ENCODE assay signal across 1 cellular context in genomic region chr1:42924249-42925131, GRCh38.
TF ChIP-seq lines count a peak whose summit lies in the region.

No MANE protein-coding gene starts in this region.

TF ChIP-seq in HepG2, 621 proteins besides CTCF, POLR2A, EP300 and RAD21 (continued from another document and continues in another):
- TF ChIP-seq FOXA3 (CRISPR knock-in tag; IDR thresholded peaks at IDR 0.05) (0 out of 2 replicates have a peak, but pooled peaks have one; percentile 7), ZNF343 (CRISPR knock-in tag; IDR thresholded peaks at IDR 0.05) (0 out of 2 replicates have a peak, but pooled peaks have one; percentile 47), ZFP36L1 (CRISPR knock-in tag; IDR thresholded peaks at IDR 0.05) (no peak), ELF3 (CRISPR knock-in tag; IDR thresholded peaks at IDR 0.05) (peak; percentile 46), ZZZ3 (CRISPR knock-in tag; IDR thresholded peaks at IDR 0.05; ENCODE audit: borderline replicate concordance) (no peak), ARID2 (CRISPR knock-in tag; IDR thresholded peaks at IDR 0.05; ENCODE audit: borderline replicate concordance) (0 out of 2 replicates have a peak, but pooled peaks have one; percentile 40), CREB1 (IDR thresholded peaks at IDR 0.05) (peak; percentile 52; the same call in 1 of the 2 replicates), CREB1 (CRISPR knock-in tag; IDR thresholded peaks at IDR 0.05) (peak; percentile 88), HMG20A (CRISPR knock-in tag; IDR thresholded peaks at IDR 0.05; ENCODE audit: borderline replicate concordance) (no peak), GLI4 (CRISPR knock-in tag; IDR thresholded peaks at IDR 0.05; ENCODE audit: borderline replicate concordance) (no peak), TOPORS (CRISPR knock-in tag; IDR thresholded peaks at IDR 0.05) (no peak), ATRX (CRISPR knock-in tag; IDR thresholded peaks at IDR 0.05; ENCODE audit: borderline replicate concordance) (no peak), SNAI1 (CRISPR knock-in tag; IDR thresholded peaks at IDR 0.05; ENCODE audit: borderline replicate concordance) (0 out of 2 replicates have a peak, but pooled peaks have one; percentile 63), ARNTL (CRISPR knock-in tag; IDR thresholded peaks at IDR 0.05) (no peak), PBX2 (CRISPR knock-in tag; IDR thresholded peaks at IDR 0.05) (no peak), ETV6 (CRISPR knock-in tag; conservative IDR thresholded peaks at IDR 0.05) (no peak), SOX6 (IDR thresholded peaks at IDR 0.05) (no peak), SOX6 (CRISPR knock-in tag; IDR thresholded peaks at IDR 0.05) (0 out of 2 replicates have a peak, but pooled peaks have one; percentile 34), ZNF275 (CRISPR knock-in tag; IDR thresholded peaks at IDR 0.05; ENCODE audit: borderline replicate concordance) (no peak), NCOA5 (CRISPR knock-in tag; IDR thresholded peaks at IDR 0.05) (peak; percentile 54; the same call in 1 of the 2 replicates), FOXJ3 (CRISPR knock-in tag; IDR thresholded peaks at IDR 0.05; ENCODE audit: borderline replicate concordance) (peak; percentile 19; the same call in 1 of the 2 replicates), PPARG (CRISPR knock-in tag; conservative IDR thresholded peaks at IDR 0.05) (no peak; the same call in 1 of the 2 replicates), HOXD1 (CRISPR knock-in tag; IDR thresholded peaks at IDR 0.05) (peak; percentile 14; the same call in 1 of the 2 replicates), ZNF121 (CRISPR knock-in tag; IDR thresholded peaks at IDR 0.05) (no peak), ZNF276 (CRISPR knock-in tag; IDR thresholded peaks at IDR 0.05; ENCODE audit: low read depth) (no peak), POLR2G (IDR thresholded peaks at IDR 0.05; ENCODE audit: low read depth, low read length) (peak; percentile 79), MIER3 (CRISPR knock-in tag; IDR thresholded peaks at IDR 0.05; ENCODE audit: borderline replicate concordance) (peak; percentile 28; the same call in 1 of the 2 replicates), CENPX (CRISPR knock-in tag; IDR thresholded peaks at IDR 0.05) (no peak), DNMT1 (CRISPR knock-in tag; IDR thresholded peaks at IDR 0.05) (0 out of 2 replicates have a peak, but pooled peaks have one; percentile 14), MTA3 (CRISPR knock-in tag; IDR thresholded peaks at IDR 0.05) (no peak), ATF5 (CRISPR knock-in tag; IDR thresholded peaks at IDR 0.05; ENCODE audit: low read depth) (no peak), PAF1 (CRISPR knock-in tag; IDR thresholded peaks at IDR 0.05) (no peak), ZNF260 (CRISPR knock-in tag; IDR thresholded peaks at IDR 0.05; ENCODE audit: borderline replicate concordance, low read depth) (no peak), ZSCAN5A (CRISPR knock-in tag; IDR thresholded peaks at IDR 0.05; ENCODE audit: borderline replicate concordance) (peak; percentile 42; the same call in 1 of the 2 replicates), ZNF468 (CRISPR knock-in tag; IDR thresholded peaks at IDR 0.05) (no peak), POGZ (CRISPR knock-in tag; IDR thresholded peaks at IDR 0.05) (peak; percentile 58; the same call in 1 of the 2 replicates), FOXP1 (IDR thresholded peaks at IDR 0.05) (no peak), FOXP1 (CRISPR knock-in tag; IDR thresholded peaks at IDR 0.05) (no peak), ZNF496 (CRISPR knock-in tag; IDR thresholded peaks at IDR 0.05; ENCODE audit: insufficient replicate concordance) (no peak), ZNF614 (CRISPR knock-in tag; IDR thresholded peaks at IDR 0.05; ENCODE audit: borderline replicate concordance) (peak; percentile 71; the same call in 1 of the 2 replicates), RNF219 (CRISPR knock-in tag; IDR thresholded peaks at IDR 0.05) (no peak)
- TF ChIP-seq, protein P1, sequence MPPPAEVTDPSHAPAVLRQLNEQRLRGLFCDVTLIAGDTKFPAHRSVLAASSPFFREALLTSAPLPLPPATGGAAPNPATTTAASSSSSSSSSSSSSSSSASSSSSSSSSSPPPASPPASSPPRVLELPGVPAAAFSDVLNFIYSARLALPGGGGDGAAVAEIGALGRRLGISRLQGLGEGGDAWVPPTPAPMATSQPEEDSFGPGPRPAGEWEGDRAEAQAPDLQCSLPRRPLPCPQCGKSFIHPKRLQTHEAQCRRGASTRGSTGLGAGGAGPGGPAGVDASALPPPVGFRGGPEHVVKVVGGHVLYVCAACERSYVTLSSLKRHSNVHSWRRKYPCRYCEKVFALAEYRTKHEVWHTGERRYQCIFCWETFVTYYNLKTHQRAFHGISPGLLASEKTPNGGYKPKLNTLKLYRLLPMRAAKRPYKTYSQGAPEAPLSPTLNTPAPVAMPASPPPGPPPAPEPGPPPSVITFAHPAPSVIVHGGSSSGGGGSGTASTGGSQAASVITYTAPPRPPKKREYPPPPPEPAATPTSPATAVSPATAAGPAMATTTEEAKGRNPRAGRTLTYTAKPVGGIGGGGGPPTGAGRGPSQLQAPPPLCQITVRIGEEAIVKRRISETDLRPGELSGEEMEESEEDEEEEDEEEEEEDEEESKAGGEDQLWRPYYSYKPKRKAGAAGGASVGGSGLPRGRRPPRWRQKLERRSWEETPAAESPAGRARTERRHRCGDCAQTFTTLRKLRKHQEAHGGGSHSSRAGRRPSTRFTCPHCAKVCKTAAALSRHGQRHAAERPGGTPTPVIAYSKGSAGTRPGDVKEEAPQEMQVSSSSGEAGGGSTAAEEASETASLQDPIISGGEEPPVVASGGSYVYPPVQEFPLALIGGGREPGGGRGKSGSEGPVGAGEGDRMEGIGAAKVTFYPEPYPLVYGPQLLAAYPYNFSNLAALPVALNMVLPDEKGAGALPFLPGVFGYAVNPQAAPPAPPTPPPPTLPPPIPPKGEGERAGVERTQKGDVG (CRISPR knock-in tag; IDR thresholded peaks at IDR 0.05; ENCODE audit: borderline replicate concordance): peak; percentile 42; the same call in 1 of the 2 replicates
- TF ChIP-seq, protein P2, sequence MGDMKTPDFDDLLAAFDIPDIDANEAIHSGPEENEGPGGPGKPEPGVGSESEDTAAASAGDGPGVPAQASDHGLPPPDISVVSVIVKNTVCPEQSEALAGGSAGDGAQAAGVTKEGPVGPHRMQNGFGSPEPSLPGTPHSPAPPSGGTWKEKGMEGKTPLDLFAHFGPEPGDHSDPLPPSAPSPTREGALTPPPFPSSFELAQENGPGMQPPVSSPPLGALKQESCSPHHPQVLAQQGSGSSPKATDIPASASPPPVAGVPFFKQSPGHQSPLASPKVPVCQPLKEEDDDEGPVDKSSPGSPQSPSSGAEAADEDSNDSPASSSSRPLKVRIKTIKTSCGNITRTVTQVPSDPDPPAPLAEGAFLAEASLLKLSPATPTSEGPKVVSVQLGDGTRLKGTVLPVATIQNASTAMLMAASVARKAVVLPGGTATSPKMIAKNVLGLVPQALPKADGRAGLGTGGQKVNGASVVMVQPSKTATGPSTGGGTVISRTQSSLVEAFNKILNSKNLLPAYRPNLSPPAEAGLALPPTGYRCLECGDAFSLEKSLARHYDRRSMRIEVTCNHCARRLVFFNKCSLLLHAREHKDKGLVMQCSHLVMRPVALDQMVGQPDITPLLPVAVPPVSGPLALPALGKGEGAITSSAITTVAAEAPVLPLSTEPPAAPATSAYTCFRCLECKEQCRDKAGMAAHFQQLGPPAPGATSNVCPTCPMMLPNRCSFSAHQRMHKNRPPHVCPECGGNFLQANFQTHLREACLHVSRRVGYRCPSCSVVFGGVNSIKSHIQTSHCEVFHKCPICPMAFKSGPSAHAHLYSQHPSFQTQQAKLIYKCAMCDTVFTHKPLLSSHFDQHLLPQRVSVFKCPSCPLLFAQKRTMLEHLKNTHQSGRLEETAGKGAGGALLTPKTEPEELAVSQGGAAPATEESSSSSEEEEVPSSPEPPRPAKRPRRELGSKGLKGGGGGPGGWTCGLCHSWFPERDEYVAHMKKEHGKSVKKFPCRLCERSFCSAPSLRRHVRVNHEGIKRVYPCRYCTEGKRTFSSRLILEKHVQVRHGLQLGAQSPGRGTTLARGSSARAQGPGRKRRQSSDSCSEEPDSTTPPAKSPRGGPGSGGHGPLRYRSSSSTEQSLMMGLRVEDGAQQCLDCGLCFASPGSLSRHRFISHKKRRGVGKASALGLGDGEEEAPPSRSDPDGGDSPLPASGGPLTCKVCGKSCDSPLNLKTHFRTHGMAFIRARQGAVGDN (CRISPR knock-in tag; IDR thresholded peaks at IDR 0.05): peak; percentile 94
- TF ChIP-seq, protein P3, sequence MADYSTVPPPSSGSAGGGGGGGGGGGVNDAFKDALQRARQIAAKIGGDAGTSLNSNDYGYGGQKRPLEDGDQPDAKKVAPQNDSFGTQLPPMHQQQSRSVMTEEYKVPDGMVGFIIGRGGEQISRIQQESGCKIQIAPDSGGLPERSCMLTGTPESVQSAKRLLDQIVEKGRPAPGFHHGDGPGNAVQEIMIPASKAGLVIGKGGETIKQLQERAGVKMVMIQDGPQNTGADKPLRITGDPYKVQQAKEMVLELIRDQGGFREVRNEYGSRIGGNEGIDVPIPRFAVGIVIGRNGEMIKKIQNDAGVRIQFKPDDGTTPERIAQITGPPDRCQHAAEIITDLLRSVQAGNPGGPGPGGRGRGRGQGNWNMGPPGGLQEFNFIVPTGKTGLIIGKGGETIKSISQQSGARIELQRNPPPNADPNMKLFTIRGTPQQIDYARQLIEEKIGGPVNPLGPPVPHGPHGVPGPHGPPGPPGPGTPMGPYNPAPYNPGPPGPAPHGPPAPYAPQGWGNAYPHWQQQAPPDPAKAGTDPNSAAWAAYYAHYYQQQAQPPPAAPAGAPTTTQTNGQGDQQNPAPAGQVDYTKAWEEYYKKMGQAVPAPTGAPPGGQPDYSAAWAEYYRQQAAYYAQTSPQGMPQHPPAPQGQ (CRISPR knock-in tag; IDR thresholded peaks at IDR 0.05; ENCODE audit: borderline replicate concordance): no peak
- TF ChIP-seq, protein P4, sequence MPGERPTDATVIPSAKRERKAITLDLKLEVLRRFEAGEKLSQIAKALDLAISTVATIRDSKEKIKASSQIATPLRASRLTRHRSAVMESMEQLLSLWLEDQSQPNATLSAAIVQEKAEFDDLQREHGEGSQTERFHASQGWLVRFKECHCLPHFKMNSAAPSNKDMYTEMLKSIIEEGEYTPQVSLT (CRISPR knock-in tag; IDR thresholded peaks at IDR 0.05; ENCODE audit: borderline replicate concordance, low read depth): no peak
